8 cellular contexts compared by ENCODE assay signal in genomic region chr19:13588953-13589833, GRCh38.
A peak's percentile ranks its signal among the peaks of the same experiment; 100 is the strongest.
DNase-seq lines count a peak whose midpoint lies in the region; ATAC-seq and TF ChIP-seq lines count a peak whose summit lies in the region.

No MANE protein-coding gene starts in this region.

- no peaks in the 10 kb centered on the region for H3K36me3 ChIP-seq in mucosa of descending colon (ENCODE audit: low read depth)

- H3K27ac Mint-ChIP-seq in activated CD8-positive, alpha-beta memory T cell treated with anti-CD3 and anti-CD28 coated beads, Interleukin-2, amount 10 ng/mL, durations not matched to agents 7 days and 5 days = no peak overlapping the region
- no peak overlapping the region for H3K27ac Mint-ChIP-seq in endothelial cell (ENCODE audit: unreplicated experiment)

- ATAC-seq in GM21423 (IDR thresholded peaks at IDR 0.05; ENCODE audit: unreplicated experiment) (peak; percentile 48), mucosa of descending colon (peak; percentile 90), HG03280 (IDR thresholded peaks at IDR 0.05; ENCODE audit: unreplicated experiment) (no peak)
- ATAC-seq in activated CD8-positive, alpha-beta memory T cell treated with anti-CD3 and anti-CD28 coated beads, Interleukin-2, amount 10 ng/mL, durations not matched to agents 7 days and 5 days = peak; percentile 95

- no peaks in the 10 kb centered on the region for H3K27me3 Mint-ChIP-seq in activated CD8-positive, alpha-beta memory T cell treated with anti-CD3 and anti-CD28 coated beads, Interleukin-2, amount 10 ng/mL, durations not matched to agents 7 days and 5 days
- peaks cover 1% of the 10 kb centered on the region for H3K27me3 Mint-ChIP-seq in endothelial cell (ENCODE audit: unreplicated experiment)

- H3K4me3 ChIP-seq in AG10803 (ENCODE audit: low read length) = no peak overlapping the region
- H3K4me3 ChIP-seq in mucosa of descending colon = no peak overlapping the region

- H3K4me1 ChIP-seq in mucosa of descending colon (ENCODE audit: low read depth) = no peaks in the 10 kb centered on the region

- H3K9me3 ChIP-seq in mucosa of descending colon = no peaks in the 10 kb centered on the region

- intact Hi-C loops in mucosa of descending colon (cut with DNase I, micrococcal nuclease) = loop anchor here (5.0 to 10.0 kb wide), 2 partner anchors 314 to 377 kb away; no protein-coding TSS in a partner anchor

- peak; percentile 46 for DNase-seq in AG10803 (ENCODE audit: low read depth)
- DNase-seq in NOMO-1 treated with DMSO at 0.1 percent for 48 hours (lab: John Stamatoyannopoulos, UW; ENCODE audit: unreplicated experiment) = peak; percentile 40
- DNase-seq in activated CD8-positive, alpha-beta memory T cell treated with anti-CD3 and anti-CD28 coated beads, Interleukin-2, amount 10 ng/mL, durations not matched to agents 7 days and 5 days = peak; percentile 82
- peak; percentile 95 for DNase-seq in endothelial cell (ENCODE audit: low spot score)
- DNase-seq in mucosa of descending colon = peak; percentile 63 to 82 (median 79)
- DNase-seq in stimulated activated CD8-positive, alpha-beta memory T cell treated with anti-CD3 and anti-CD28 coated beads, Interleukin-4, amount 100 ng/mL, for 4 hours (ENCODE audit: low read depth in 2 of 2, low spot score in 1 of 2) = peak; percentile 64 to 69

- CTCF ChIA-PET in activated CD8-positive, alpha-beta memory T cell treated with anti-CD3 and anti-CD28 coated beads, Interleukin-2, amount 10 ng/mL, durations not matched to agents 7 days and 5 days (lab: Charles Lee) = interaction anchor here (0.6 to 4.8 kb wide), 29 partner anchors 9 to 1965 kb away, joined by 3 to 91 read pairs (median 4); partner anchors contain the start of gene ZSWIM4

- no peaks in the 10 kb centered on the region for H3K9me3 Mint-ChIP-seq in activated CD8-positive, alpha-beta memory T cell treated with anti-CD3 and anti-CD28 coated beads, Interleukin-2, amount 10 ng/mL, durations not matched to agents 7 days and 5 days (ENCODE audit: low read depth)
- no peaks in the 10 kb centered on the region for H3K9me3 Mint-ChIP-seq in endothelial cell (ENCODE audit: unreplicated experiment)

- TF ChIP-seq CTCF in AG10803 (conservative IDR thresholded peaks at IDR 0.05; ENCODE audit: low read length) (peak; percentile 88), endothelial cell (IDR thresholded peaks at IDR 0.05; ENCODE audit: unreplicated experiment) (peak; percentile 99), mucosa of descending colon (IDR thresholded peaks at IDR 0.05) (peak; percentile 97)

- H3K4me1 Mint-ChIP-seq in activated CD8-positive, alpha-beta memory T cell treated with anti-CD3 and anti-CD28 coated beads, Interleukin-2, amount 10 ng/mL, durations not matched to agents 7 days and 5 days = no peaks in the 10 kb centered on the region
- no peaks in the 10 kb centered on the region for H3K4me1 Mint-ChIP-seq in endothelial cell (ENCODE audit: unreplicated experiment)

- H3K36me3 Mint-ChIP-seq in activated CD8-positive, alpha-beta memory T cell treated with anti-CD3 and anti-CD28 coated beads, Interleukin-2, amount 10 ng/mL, durations not matched to agents 7 days and 5 days = no peaks in the 10 kb centered on the region
- H3K36me3 Mint-ChIP-seq in endothelial cell (ENCODE audit: low read depth, unreplicated experiment) = no peaks in the 10 kb centered on the region

- H3K4me3 Mint-ChIP-seq in activated CD8-positive, alpha-beta memory T cell treated with anti-CD3 and anti-CD28 coated beads, Interleukin-2, amount 10 ng/mL, durations not matched to agents 7 days and 5 days = no peak overlapping the region
- no peak overlapping the region for H3K4me3 Mint-ChIP-seq in endothelial cell (ENCODE audit: unreplicated experiment)

Comparison
In these comparisons a context has a peak if more than half of its experiments do, and no peak if none do; other contexts are left out.
1. DNase-seq: peak in every context shown above with its lines; median percentile 95 in endothelial cell; 82 in activated CD8-positive, alpha-beta memory T cell treated with anti-CD3 and anti-CD28 coated beads, Interleukin-2, amount 10 ng/mL, durations not matched to agents 7 days and 5 days; 79 in mucosa of descending colon; 66 in stimulated activated CD8-positive, alpha-beta memory T cell treated with anti-CD3 and anti-CD28 coated beads, Interleukin-4, amount 100 ng/mL, for 4 hours; 46 in AG10803; 40 in NOMO-1 treated with DMSO at 0.1 percent for 48 hours.